In the genomic region with DNA sequence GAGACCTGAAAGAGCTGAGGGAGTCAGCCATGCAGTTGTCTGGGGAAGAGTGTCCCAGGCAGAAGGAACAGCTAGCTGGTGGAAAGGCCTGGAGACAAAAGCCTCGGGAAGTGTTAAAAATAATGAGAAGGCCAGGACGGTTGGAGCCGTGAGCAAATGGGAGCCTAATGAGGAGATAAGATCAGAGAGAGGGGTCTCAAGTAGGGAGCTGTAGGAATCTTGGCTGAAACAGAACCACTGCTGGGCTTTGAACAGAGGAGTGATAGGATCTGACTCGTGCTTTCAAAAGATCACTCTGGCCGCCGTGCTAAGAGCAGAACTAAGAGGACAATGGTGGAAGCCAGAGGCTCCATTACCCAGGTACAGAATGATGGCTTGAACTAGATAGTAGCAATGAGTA, we compare ENCODE assay signal across 20 cellular contexts. TPM values are rescaled to one million over a fixed set of nuclear protein-coding genes. Genes with fewer than 3 reads are reported as not detected.
DNase-seq lines count a peak whose midpoint lies in the region; ATAC-seq and TF ChIP-seq lines count a peak whose summit lies in the region.
"Had no signal": no experiment of that assay in that cellular context is flagged by ENCODE, and none has a peak within 500 bp of the region (broad histone marks: within the 10 kb centered on the region; RNA-seq: fewer than 3 reads in every experiment).

No MANE protein-coding gene starts in this region.

- TF ChIP-seq CTCF in CD8-positive, alpha-beta T cell (IDR thresholded peaks at IDR 0.05): no peak
- TF ChIP-seq CTCF in VCaP (conservative IDR thresholded peaks at IDR 0.05): no peak
- TF ChIP-seq CTCF in nephron (IDR thresholded peaks at IDR 0.05; ENCODE audit: unreplicated experiment in 3 of 3): no peak

- no peaks in the 10 kb centered on the region for H3K27me3 Mint-ChIP-seq in CD8-positive, alpha-beta T cell (ENCODE audit: low read depth)
- H3K27me3 Mint-ChIP-seq in nephron (ENCODE audit: low read depth): no peaks in the 10 kb centered on the region
- H3K27me3 Mint-ChIP-seq: activated CD4-positive, alpha-beta T cell treated with anti-CD3 and anti-CD28 coated beads for 36 hours had no signal

- POLR2A ChIA-PET in CD8-positive, alpha-beta T cell (lab: Charles Lee): no interaction called here

- no peaks in the 10 kb centered on the region for H3K36me3 ChIP-seq in CD8-positive, alpha-beta T cell (ENCODE audit: insufficient read depth, low read length)
- H3K36me3 ChIP-seq: gastrocnemius medialis had no signal

- no peaks in the 10 kb centered on the region for H3K9me3 Mint-ChIP-seq in CD8-positive, alpha-beta T cell
- H3K9me3 Mint-ChIP-seq in nephron: no peaks in the 10 kb centered on the region
- H3K9me3 Mint-ChIP-seq: memory B cell had no signal

- CTCF ChIA-PET in CD8-positive, alpha-beta T cell (lab: Charles Lee): interaction anchor here (0.6 kb wide), 1 partner anchor 21 kb away, joined by 3 read pairs; no protein-coding TSS in a partner anchor

- no peak overlapping the region for H3K4me3 ChIP-seq in CD8-positive, alpha-beta T cell (ENCODE audit: low read depth, low read length)

- no peak overlapping the region for H3K27ac Mint-ChIP-seq in CD8-positive, alpha-beta T cell
- peak overlapping the region; percentile 17 to 84 (median 69) for H3K27ac Mint-ChIP-seq in nephron
- H3K27ac Mint-ChIP-seq: memory B cell had no signal

- peaks cover 43% of the 10 kb centered on the region for H3K4me1 Mint-ChIP-seq in CD8-positive, alpha-beta T cell (ENCODE audit: low read depth)
- H3K4me1 Mint-ChIP-seq in nephron: peaks cover 48% of the 10 kb centered on the region

- intact Hi-C loops in CD8-positive, alpha-beta T cell (cut with DNase I, micrococcal nuclease): loop anchor here (5.0 to 10.0 kb wide), 7 partner anchors 430 to 1638 kb away; a partner anchor contains a TSS

- ATAC-seq in CD8-positive, alpha-beta T cell: no peak
- ATAC-seq in left lobe of liver: no peak
- ATAC-seq in HG03159 (IDR thresholded peaks at IDR 0.05; ENCODE audit: unreplicated experiment): no peak
- ATAC-seq: activated CD4-positive, alpha-beta T cell treated with anti-CD3 and anti-CD28 coated beads for 36 hours; esophagus mucosa; gastrocnemius medialis had no signal

- H3K9me3 ChIP-seq in CD8-positive, alpha-beta T cell (ENCODE audit: low read length): no peaks in the 10 kb centered on the region
- H3K9me3 ChIP-seq: gastrocnemius medialis had no signal

- peaks cover 27% of the 10 kb centered on the region for H3K4me1 ChIP-seq in CD8-positive, alpha-beta T cell (ENCODE audit: insufficient read depth, low read length)

- DNase-seq in NCI-H1436 (lab: John Stamatoyannopoulos, UW) (peak; percentile 7), NCI-H1436 treated with DMSO at 0.1 percent for 48 hours (lab: John Stamatoyannopoulos, UW) (no peak), left lobe of liver (ENCODE audit: low spot score) (no peak), dermis blood vessel endothelial cell (no peak)
- no peak for DNase-seq in CD8-positive, alpha-beta T cell
- DNase-seq: activated CD4-positive, alpha-beta T cell treated with anti-CD3 and anti-CD28 coated beads for 36 hours; activated effector memory CD4-positive, alpha-beta T cell treated with Interleukin-2 at 50 U/mL for 16 hours; caudate nucleus; EL; gastrocnemius medialis; GOT3; kidney glomerular epithelial cell; NCI-H1417 treated with DMSO at 0.1 percent for 48 hours; NCI-H2227 treated with DMSO at 0.1 percent for 48 hours; NK-92 treated with Interleukin-12 subunit alpha and Interleukin-12 subunit beta, amount 100 ng/mL, for 24 hours had no signal

- H3K27ac ChIP-seq in CD8-positive, alpha-beta T cell (ENCODE audit: low read depth, low read length): no peak overlapping the region
- H3K27ac ChIP-seq in VCaP: peak overlapping the region; percentile 93

- no peaks in the 10 kb centered on the region for H3K27me3 ChIP-seq in CD8-positive, alpha-beta T cell (ENCODE audit: insufficient read depth, low read length)
- H3K27me3 ChIP-seq: gastrocnemius medialis had no signal

- H3K36me3 Mint-ChIP-seq in CD8-positive, alpha-beta T cell: peaks cover 7% of the 10 kb centered on the region
- no peaks in the 10 kb centered on the region for H3K36me3 Mint-ChIP-seq in nephron (ENCODE audit: low read depth)
- H3K36me3 Mint-ChIP-seq: memory B cell had no signal

- peak overlapping the region; percentile 18 for H3K4me3 Mint-ChIP-seq in CD8-positive, alpha-beta T cell
- peak overlapping the region; percentile 22 to 49 (median 46) for H3K4me3 Mint-ChIP-seq in nephron
- H3K4me3 Mint-ChIP-seq: memory B cell had no signal

RNA-seq across cellular contexts. Expression of a gene that starts 1.9 kb away (rescaled TPM):
- 10 to 100 TPM; 80.6 to 89.3 TPM for total RNA-seq in CD8-positive, alpha-beta T cell
- total RNA-seq in left lobe of liver (13.7 TPM), dermis blood vessel endothelial cell (23.8 and 33.2 TPM in 2 replicates)

RNA-seq across cellular contexts. Expression of a gene that starts 43.6 kb away (rescaled TPM):
- total RNA-seq in CD8-positive, alpha-beta T cell: under 1 TPM; 0.05 to 0.06 TPM
- 0.25 TPM for total RNA-seq in left lobe of liver
- under 0.01 and 0.05 TPM in 2 replicates for total RNA-seq in dermis blood vessel endothelial cell
